Comparison of ENCODE assay signal across 16 cellular contexts in the genomic region with DNA sequence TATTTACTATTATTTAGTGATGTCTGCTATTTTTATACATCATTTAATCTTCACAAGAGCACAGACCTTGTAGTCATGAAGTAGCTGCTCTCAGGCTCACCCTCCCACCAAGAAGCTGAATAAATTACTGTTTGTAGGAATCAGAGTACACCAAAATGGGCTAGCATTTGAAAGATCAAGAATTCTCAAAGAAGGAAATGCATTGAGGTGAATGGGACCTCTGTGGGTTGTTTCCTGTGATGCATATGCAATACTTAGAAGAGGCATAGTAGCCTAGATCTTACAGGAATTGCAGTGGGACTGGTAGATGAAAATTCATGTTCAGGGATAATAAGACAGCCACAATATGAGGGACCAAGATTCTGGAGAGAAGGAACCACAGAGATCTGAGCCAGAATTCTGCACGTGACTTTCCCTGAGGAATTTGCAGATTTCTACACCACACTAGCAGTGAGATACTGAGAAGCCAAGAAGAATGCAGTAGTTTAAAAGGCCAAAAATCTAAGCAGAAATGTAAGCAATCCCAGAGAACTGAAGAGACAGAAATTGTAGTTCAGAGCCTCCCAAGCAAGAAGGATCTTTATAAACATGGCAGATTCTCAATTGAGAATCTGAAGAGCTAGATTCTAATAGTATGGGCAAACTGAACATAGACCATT.
"Had no signal": no experiment of that assay in that cellular context is flagged by ENCODE, and none has a peak within 500 bp of the region (broad histone marks: within the 10 kb centered on the region; RNA-seq: fewer than 3 reads in every experiment).

No MANE protein-coding gene starts in this region.

- H3K27me3 ChIP-seq: neutrophil had no signal

- FAIRE-seq: bronchial epithelial cell, colon, endothelial cell of umbilical vein, small intestine, TTC549 had no signal

- H3K36me3 ChIP-seq: neutrophil had no signal

- H3K9me3 ChIP-seq: neutrophil had no signal

- H3K27ac ChIP-seq: neutrophil had no signal

- DNase-seq: activated CD4-positive, alpha-beta T cell treated with anti-CD3 and anti-CD28 coated beads, Interleukin-2, amount 10 ng/mL, durations not matched to agents 7 days and 5 days; activated CD4-positive, CD25-positive, alpha-beta regulatory T cell; activated CD8-positive, alpha-beta memory T cell treated with anti-CD3 and anti-CD28 coated beads for 24 hours; activated naive CD4-positive, alpha-beta T cell treated with anti-CD3 and anti-CD28 coated beads, Interleukin-2, amount 50 U/mL, for 16 hours; amygdala; hypothalamus; immature natural killer cell; left colon; naive thymus-derived CD4-positive, alpha-beta T cell; small intestine; trophoblast cell had no signal
